Comparison of ENCODE assay signal across 8 cellular contexts in genomic region chr12:50925342-50925651, GRCh38. TPM values are rescaled to one million over a fixed set of nuclear protein-coding genes. Genes with fewer than 3 reads are reported as not detected.
DNase-seq lines count a peak whose midpoint lies in the region; ATAC-seq and TF ChIP-seq lines count a peak whose summit lies in the region.

No MANE protein-coding gene starts in this region.

- peaks cover 9 to 19% of the 10 kb centered on the region in 2 donors for H3K4me1 ChIP-seq in mucosa of rectum (ENCODE audit: control insufficient read depth in 2 of 2, insufficient read depth in 2 of 2, low read length in 2 of 2)

- no peaks in the 10 kb centered on the region for H3K9me3 ChIP-seq in mucosa of rectum (ENCODE audit: control insufficient read depth in 2 of 2, low read length in 2 of 2)

- H3K27me3 ChIP-seq in GM06990 (replicated peaks; ENCODE audit: control insufficient read depth, insufficient read depth, low read length) (no peaks in the 10 kb centered on the region), dorsolateral prefrontal cortex (no peaks in the 10 kb centered on the region), mucosa of rectum (ENCODE audit: control insufficient read depth in 2 of 2, insufficient read depth in 2 of 2, low read length in 2 of 2) (no peaks in the 10 kb centered on the region)

- intact Hi-C loops in dorsolateral prefrontal cortex (cut with DNase I), result loop anchor here (2.0 to 10.0 kb wide), 5 partner anchors 62 to 1250 kb away; partner anchors contain the start of gene SLC11A2 (in 1 of the 2)

- peak overlapping the region; percentile 79 for H3K9ac ChIP-seq in mucosa of rectum (ENCODE audit: low read depth in 1 of 2, low read length in 2 of 2)

- DNase-seq in GM06990 (ENCODE audit: extremely low read depth, insufficient read length), result no peak
- DNase-seq in NAMALWA (ENCODE audit: low spot score), result peak; percentile 80
- peak in 2 of 10 donors; percentile 37 to 54 for DNase-seq in dorsolateral prefrontal cortex
- no peak for DNase-seq in activated CD4-positive, CD25-positive, alpha-beta regulatory T cell treated with anti-CD3 and anti-CD28 coated beads, Interleukin-2, amount 50 U/mL, for 72 hours
- DNase-seq in HK-2 (ENCODE audit: unreplicated experiment), result no peak
- DNase-seq in activated naive CD4-positive, alpha-beta T cell (lab: John Stamatoyannopoulos, UW), result no peak

- H3K27ac ChIP-seq in dorsolateral prefrontal cortex (peak overlapping the region; percentile 21 to 99 (median 95)), mucosa of rectum (ENCODE audit: low read depth in 2 of 2, low read length in 2 of 2) (peak overlapping the region; percentile 86 to 90)

- TF ChIP-seq CTCF in GM06990 (IDR thresholded peaks at IDR 0.05; ENCODE audit: insufficient read depth, low read length, poor library complexity, severe bottlenecking) (no peak), dorsolateral prefrontal cortex (IDR thresholded peaks at IDR 0.05 in 54 of 56, conservative IDR thresholded peaks at IDR 0.05 in 2 of 56; ENCODE audit: low read depth in 1 of 56, partially characterized antibody in 56 of 56) (no peak)

- no peak for ATAC-seq in HG03521 (IDR thresholded peaks at IDR 0.05; ENCODE audit: unreplicated experiment)

- H3K4me3 ChIP-seq in GM06990 (replicated peaks; ENCODE audit: low read depth, low read length), result peak overlapping the region; percentile 54
- peak overlapping the region; percentile 44 to 89 (median 74) for H3K4me3 ChIP-seq in dorsolateral prefrontal cortex
- H3K4me3 ChIP-seq in mucosa of rectum (ENCODE audit: low read length in 2 of 2), result peak overlapping the region; percentile 91 to 97

- H3K36me3 ChIP-seq in GM06990 (ENCODE audit: control insufficient read depth, insufficient read depth, low read length), result no peaks in the 10 kb centered on the region
- H3K36me3 ChIP-seq in mucosa of rectum (ENCODE audit: control insufficient read depth in 2 of 2, insufficient read depth in 2 of 2, low read length in 2 of 2), result no peaks in the 10 kb centered on the region

RNA-seq across cellular contexts. Expression of gene HIGD1C, which starts 27.0 kb away (rescaled TPM):
- 1 to 10 TPM in 1 of 120 experiments, not detected in 119; 2.2 TPM for total RNA-seq in dorsolateral prefrontal cortex
